22 cellular contexts compared by ENCODE assay signal in genomic region chr7:66507764-66508296, GRCh38.
DNase-seq lines count a peak whose midpoint lies in the region; ATAC-seq and TF ChIP-seq lines count a peak whose summit lies in the region.
"Had no signal": no experiment of that assay in that cellular context is flagged by ENCODE, and none has a peak within 500 bp of the region (broad histone marks: within the 10 kb centered on the region; RNA-seq: fewer than 3 reads in every experiment).

No MANE protein-coding gene starts in this region.

- H3K27me3 Mint-ChIP-seq in natural killer cell (ENCODE audit: low read depth in 2 of 2), result peaks cover 7 to 14% of the 10 kb centered on the region in 2 donors
- H3K27me3 Mint-ChIP-seq in natural killer cell treated with Interleukin-12 subunit alpha and Interleukin-12 subunit beta and Interleukin-15 and Interleukin-18, amount 100 ng/mL, for 72 hours, result peaks cover 8 to 12% of the 10 kb centered on the region in 2 donors

- H3K4me1 Mint-ChIP-seq in natural killer cell, result no peaks in the 10 kb centered on the region
- H3K4me1 Mint-ChIP-seq in natural killer cell treated with Interleukin-12 subunit alpha and Interleukin-12 subunit beta and Interleukin-15 and Interleukin-18, amount 100 ng/mL, for 72 hours (ENCODE audit: low read depth in 2 of 2), result peaks cover 0 to 6% of the 10 kb centered on the region in 2 donors
- no peaks in the 10 kb centered on the region for H3K4me1 Mint-ChIP-seq in stimulated activated effector memory CD8-positive, alpha-beta T cell treated with anti-CD3 and anti-CD28 coated beads, Interleukin-12 subunit alpha, Interleukin-12 subunit beta, amount 100 ng/mL, for 72 hours
- H3K4me1 Mint-ChIP-seq: H9 had no signal

- no peaks in the 10 kb centered on the region for H4K20me1 ChIP-seq in hepatocyte (ENCODE audit: insufficient read depth, poor library complexity, severe bottlenecking)

- no peaks in the 10 kb centered on the region for H3K36me3 Mint-ChIP-seq in natural killer cell
- H3K36me3 Mint-ChIP-seq in natural killer cell treated with Interleukin-12 subunit alpha and Interleukin-12 subunit beta and Interleukin-15 and Interleukin-18, amount 100 ng/mL, for 72 hours, result no peaks in the 10 kb centered on the region
- no peaks in the 10 kb centered on the region for H3K36me3 Mint-ChIP-seq in stimulated activated effector memory CD8-positive, alpha-beta T cell treated with anti-CD3 and anti-CD28 coated beads, Interleukin-12 subunit alpha, Interleukin-12 subunit beta, amount 100 ng/mL, for 72 hours
- H3K36me3 Mint-ChIP-seq: CD4-positive, CD25-positive, alpha-beta regulatory T cell had no signal

- DNase-seq in natural killer cell (no peak), NCI-H2196 treated with DMSO at 0.1 percent for 48 hours (lab: John Stamatoyannopoulos, UW; ENCODE audit: unreplicated experiment) (peak; percentile 47), fibroblast of gingiva (ENCODE audit: low read depth) (peak; percentile 33), kidney tubule cell (ENCODE audit: low spot score) (no peak), DMS153 treated with DMSO at 0.1 percent for 48 hours (lab: John Stamatoyannopoulos, UW; ENCODE audit: unreplicated experiment) (no peak), hepatocyte (ENCODE audit: low spot score) (no peak)
- DNase-seq in natural killer cell treated with Interleukin-12 subunit alpha and Interleukin-12 subunit beta and Interleukin-15 and Interleukin-18, amount 100 ng/mL, for 72 hours (ENCODE audit: low spot score), result no peak
- DNase-seq in stimulated activated effector memory CD8-positive, alpha-beta T cell treated with anti-CD3 and anti-CD28 coated beads, Interleukin-12 subunit alpha, Interleukin-12 subunit beta, amount 100 ng/mL, for 72 hours (ENCODE audit: low spot score in 2 of 2), result no peak
- DNase-seq: Calu3; CD4-positive, CD25-positive, alpha-beta regulatory T cell; DMS79 treated with DMSO at 0.1 percent for 48 hours; H9; MV-4-11; NCI-H1436 treated with DMSO at 0.1 percent for 48 hours; NCI-H2171; NCI-H510A treated with DMSO at 0.1 percent for 48 hours; Peyer's patch; SK-N-SH; T-helper 1 cell had no signal

- no peaks in the 10 kb centered on the region for H3K9me3 Mint-ChIP-seq in natural killer cell
- H3K9me3 Mint-ChIP-seq in natural killer cell treated with Interleukin-12 subunit alpha and Interleukin-12 subunit beta and Interleukin-15 and Interleukin-18, amount 100 ng/mL, for 72 hours, result no peaks in the 10 kb centered on the region
- no peaks in the 10 kb centered on the region for H3K9me3 Mint-ChIP-seq in stimulated activated effector memory CD8-positive, alpha-beta T cell treated with anti-CD3 and anti-CD28 coated beads, Interleukin-12 subunit alpha, Interleukin-12 subunit beta, amount 100 ng/mL, for 72 hours
- H3K9me3 Mint-ChIP-seq: CD4-positive, CD25-positive, alpha-beta regulatory T cell; H9 had no signal

- H3K27ac Mint-ChIP-seq in natural killer cell, result no peak overlapping the region
- no peak overlapping the region for H3K27ac Mint-ChIP-seq in natural killer cell treated with Interleukin-12 subunit alpha and Interleukin-12 subunit beta and Interleukin-15 and Interleukin-18, amount 100 ng/mL, for 72 hours
- no peak overlapping the region for H3K27ac Mint-ChIP-seq in stimulated activated effector memory CD8-positive, alpha-beta T cell treated with anti-CD3 and anti-CD28 coated beads, Interleukin-12 subunit alpha, Interleukin-12 subunit beta, amount 100 ng/mL, for 72 hours
- H3K27ac Mint-ChIP-seq: B cell; CD4-positive, CD25-positive, alpha-beta regulatory T cell; H9 had no signal

- H3K79me2 ChIP-seq in hepatocyte, result no peaks in the 10 kb centered on the region

- no peak for ATAC-seq in natural killer cell
- ATAC-seq in natural killer cell treated with Interleukin-12 subunit alpha and Interleukin-12 subunit beta and Interleukin-15 and Interleukin-18, amount 100 ng/mL, for 72 hours, result no peak
- no peak for ATAC-seq in stimulated activated effector memory CD8-positive, alpha-beta T cell treated with anti-CD3 and anti-CD28 coated beads, Interleukin-12 subunit alpha, Interleukin-12 subunit beta, amount 100 ng/mL, for 72 hours
- ATAC-seq: GM12878, Right ventricle myocardium inferior had no signal

- peak overlapping the region; percentile 31 for H3K4me3 Mint-ChIP-seq in natural killer cell
- no peak overlapping the region for H3K4me3 Mint-ChIP-seq in natural killer cell treated with Interleukin-12 subunit alpha and Interleukin-12 subunit beta and Interleukin-15 and Interleukin-18, amount 100 ng/mL, for 72 hours
- peak overlapping the region; percentile 68 for H3K4me3 Mint-ChIP-seq in stimulated activated effector memory CD8-positive, alpha-beta T cell treated with anti-CD3 and anti-CD28 coated beads, Interleukin-12 subunit alpha, Interleukin-12 subunit beta, amount 100 ng/mL, for 72 hours
- H3K4me3 Mint-ChIP-seq: B cell, H9 had no signal

- intact Hi-C loops in natural killer cell (cut with micrococcal nuclease), result no loop called here

- H3K4me1 ChIP-seq in hepatocyte (ENCODE audit: insufficient read depth), result no peaks in the 10 kb centered on the region

- no peak overlapping the region for H3K27ac ChIP-seq in hepatocyte
- H3K27ac ChIP-seq: Peyer's patch had no signal

- no peaks in the 10 kb centered on the region for H3K9me2 ChIP-seq in hepatocyte (replicated peaks; ENCODE audit: insufficient read depth)
- H3K9me2 ChIP-seq: SK-N-SH had no signal

- no peaks in the 10 kb centered on the region for H3K27me3 ChIP-seq in hepatocyte

- no peaks in the 10 kb centered on the region for H3K36me3 ChIP-seq in hepatocyte (replicated peaks; ENCODE audit: insufficient read depth, low read depth)
- H3K36me3 ChIP-seq: Peyer's patch had no signal

- no peak overlapping the region for H3K4me2 ChIP-seq in hepatocyte
- H3K4me2 ChIP-seq: SK-N-SH had no signal

- H3K9me3 ChIP-seq in hepatocyte (ENCODE audit: low read depth), result no peaks in the 10 kb centered on the region
- H3K9me3 ChIP-seq: Peyer's patch, SK-N-SH had no signal

- no peak overlapping the region for H2AFZ ChIP-seq in hepatocyte

- H3K4me3 ChIP-seq in hepatocyte, result no peak overlapping the region
- H3K4me3 ChIP-seq: GM12878, Peyer's patch had no signal

- WGBS in hepatocyte (ENCODE audit: low lambda C conversion rate, missing lambda C conversion rate), result 89% methylated on average over 9 of the region's 9 CpGs

- TF ChIP-seq CTCF in natural killer cell (IDR thresholded peaks at IDR 0.05) (no peak), hepatocyte (IDR thresholded peaks at IDR 0.05; ENCODE audit: poor library complexity) (no peak)

Comparison
In these comparisons a context has a peak if more than half of its experiments do, and no peak if none do; other contexts are left out.
1. DNase-seq: peak in NCI-H2196 treated with DMSO at 0.1 percent for 48 hours (single experiment) and fibroblast of gingiva (single experiment); none in natural killer cell (single experiment), natural killer cell treated with Interleukin-12 subunit alpha and Interleukin-12 subunit beta and Interleukin-15 and Interleukin-18, amount 100 ng/mL, for 72 hours (single experiment), stimulated activated effector memory CD8-positive, alpha-beta T cell treated with anti-CD3 and anti-CD28 coated beads, Interleukin-12 subunit alpha, Interleukin-12 subunit beta, amount 100 ng/mL, for 72 hours (0 of 2), kidney tubule cell (single experiment), DMS153 treated with DMSO at 0.1 percent for 48 hours (single experiment) and hepatocyte (single experiment).